10 cellular contexts compared by ENCODE assay signal in the genomic region with DNA sequence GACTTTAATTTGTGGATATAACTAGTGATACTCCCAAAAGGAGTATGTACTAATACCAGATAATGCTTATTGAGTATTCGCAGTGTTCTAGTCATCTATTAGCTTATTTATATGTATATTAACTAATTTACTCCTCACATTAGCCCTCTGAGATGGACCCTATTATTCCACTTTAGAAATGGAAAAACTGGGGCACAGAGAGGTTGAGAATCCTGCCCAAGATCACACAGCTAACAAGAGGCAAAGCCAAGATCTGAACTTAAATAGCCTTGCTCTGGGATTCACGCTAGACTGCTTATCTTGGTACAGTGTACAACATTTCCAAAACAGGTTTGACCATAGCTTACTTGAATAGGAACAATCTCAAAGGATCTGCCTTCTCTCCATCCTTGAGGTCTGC. TPM values are rescaled to one million over a fixed set of nuclear protein-coding genes. Genes with fewer than 3 reads are reported as not detected.
"Had no signal": no experiment of that assay in that cellular context is flagged by ENCODE, and none has a peak within 500 bp of the region (broad histone marks: within the 10 kb centered on the region; RNA-seq: fewer than 3 reads in every experiment).

No MANE protein-coding gene starts in this region.

- DNase-seq: GM23248, GOT3, H7, HFFc6, IMR-90, KBM-7 had no signal

- H3K9me3 ChIP-seq: HAP-1 had no signal

- H3K4me1 ChIP-seq: HAP-1 had no signal

- H2AFZ ChIP-seq: GM23248 had no signal

- H3K36me3 ChIP-seq: HAP-1 had no signal

- H3K27ac ChIP-seq: GM23248 had no signal

- H3K9ac ChIP-seq: GM23248 had no signal

- ATAC-seq: HCT116 had no signal

- H3K4me3 ChIP-seq: GM23248, HAP-1 had no signal

RNA-seq across cellular contexts. Expression of gene SPO11, which starts 8.5 kb away (rescaled TPM):
- total RNA-seq: GM23248, H4, H7, HFFc6, HT-29, IMR-90 had no signal
- polyA plus RNA-seq: GM23248, IMR-90 had no signal

RNA-seq across cellular contexts. Expression of gene BMP7, which starts 54.7 kb away (rescaled TPM):
- total RNA-seq: GM23248, HFFc6, HT-29, IMR-90 had no signal
- polyA plus RNA-seq: GM23248, IMR-90 had no signal
